In genomic region chrX:67619253-67619652, GRCh38 we compare ENCODE assay signal across 13 cellular contexts.
DNase-seq lines count a peak whose midpoint lies in the region; ATAC-seq and TF ChIP-seq lines count a peak whose summit lies in the region.
"Had no signal": no experiment of that assay in that cellular context is flagged by ENCODE, and none has a peak within 500 bp of the region (broad histone marks: within the 10 kb centered on the region; RNA-seq: fewer than 3 reads in every experiment).

No MANE protein-coding gene starts in this region.

- no peaks in the 10 kb centered on the region for H4K20me1 ChIP-seq in mammary epithelial cell (ENCODE audit: insufficient read depth, low read length)

- no peaks in the 10 kb centered on the region for H3K27me3 ChIP-seq in mammary epithelial cell (ENCODE audit: insufficient read depth, low read length)
- H3K27me3 ChIP-seq: BE2C, esophagus muscularis mucosa, stomach had no signal

- ATAC-seq in GM18907 (IDR thresholded peaks at IDR 0.05; ENCODE audit: unreplicated experiment) (peak; percentile 95), HG03175 (IDR thresholded peaks at IDR 0.05; ENCODE audit: unreplicated experiment) (peak; percentile 75), GM19397 (IDR thresholded peaks at IDR 0.05; ENCODE audit: unreplicated experiment) (no peak)

- peaks cover 7% of the 10 kb centered on the region for H3K4me1 ChIP-seq in mammary epithelial cell (ENCODE audit: insufficient read depth, low read length)
- H3K4me1 ChIP-seq: BE2C, esophagus muscularis mucosa, stomach had no signal

- dilution Hi-C loops in mammary epithelial cell (cut with HindIII; ENCODE audit: low sequenced_read_pairs), result no loop called here

- H3K79me2 ChIP-seq in mammary epithelial cell (ENCODE audit: insufficient read depth, low read length), result no peaks in the 10 kb centered on the region

- no peaks in the 10 kb centered on the region for H3K9me3 ChIP-seq in mammary epithelial cell (replicated peaks; ENCODE audit: insufficient read depth, low read length)
- H3K9me3 ChIP-seq: BE2C had no signal

- H3K9ac ChIP-seq in mammary epithelial cell (ENCODE audit: insufficient read depth, low read length), result no peak overlapping the region

- WGBS in mammary epithelial cell (ENCODE audit: low coverage, missing lambda C conversion rate), result 0% methylated on average over 1 of the region's 1 CpG

- peak; percentile 77 for DNase-seq in mammary epithelial cell
- DNase-seq in epidermal melanocyte (ENCODE audit: insufficient read length, low spot score), result no peak
- DNase-seq in HuH-7 (ENCODE audit: low spot score), result no peak
- no peak for DNase-seq in DMS53 treated with DMSO at 0.1 percent for 48 hours (lab: John Stamatoyannopoulos, UW; ENCODE audit: unreplicated experiment)
- DNase-seq: BE2C, mesendoderm, small intestine, stomach had no signal

- CTCF ChIA-PET in mammary epithelial cell (lab: Charles Lee; ENCODE audit: low non-redundant PET), result no interaction called here

- H3K27ac ChIP-seq in 22Rv1 (peak overlapping the region; percentile 53), mammary epithelial cell (ENCODE audit: insufficient read depth, low read depth, low read length) (no peak overlapping the region)
- H3K27ac ChIP-seq: esophagus muscularis mucosa, stomach had no signal

- TF ChIP-seq CTCF in 22Rv1 (IDR thresholded peaks at IDR 0.05), result no peak
- no peak for TF ChIP-seq CTCF in mammary epithelial cell (conservative IDR thresholded peaks at IDR 0.05 in 1 of 2, IDR thresholded peaks at IDR 0.05 in 1 of 2; ENCODE audit: extremely low read depth in 1 of 2, insufficient read depth in 1 of 2, low read depth in 1 of 2, low read length in 2 of 2)

- H3K4me3 ChIP-seq in mammary epithelial cell (replicated peaks in 1 of 3; ENCODE audit: insufficient read depth in 1 of 3, low read depth in 2 of 3, low read length in 3 of 3), result no peak overlapping the region
- H3K4me3 ChIP-seq: esophagus muscularis mucosa, stomach had no signal

- no peak overlapping the region for H2AFZ ChIP-seq in mammary epithelial cell (ENCODE audit: low read depth, low read length)

- BruUV-seq in mammary epithelial cell (replicated peaks; lab: Mats Ljungman, UMichigan), result no TSS peak

- intact Hi-C loops in mammary epithelial cell (cut with micrococcal nuclease), result no loop called here

- H3K36me3 ChIP-seq in mammary epithelial cell (ENCODE audit: insufficient read depth, low read length), result no peaks in the 10 kb centered on the region
- H3K36me3 ChIP-seq: BE2C, esophagus muscularis mucosa, stomach had no signal

- no peak overlapping the region for H3K4me2 ChIP-seq in mammary epithelial cell (ENCODE audit: insufficient read depth, low read depth, low read length)

- in situ Hi-C loops in mammary epithelial cell (cut with MboI; ENCODE audit: low sequenced_read_pairs in 2 of 2), result no loop called here
